In the genomic region with DNA sequence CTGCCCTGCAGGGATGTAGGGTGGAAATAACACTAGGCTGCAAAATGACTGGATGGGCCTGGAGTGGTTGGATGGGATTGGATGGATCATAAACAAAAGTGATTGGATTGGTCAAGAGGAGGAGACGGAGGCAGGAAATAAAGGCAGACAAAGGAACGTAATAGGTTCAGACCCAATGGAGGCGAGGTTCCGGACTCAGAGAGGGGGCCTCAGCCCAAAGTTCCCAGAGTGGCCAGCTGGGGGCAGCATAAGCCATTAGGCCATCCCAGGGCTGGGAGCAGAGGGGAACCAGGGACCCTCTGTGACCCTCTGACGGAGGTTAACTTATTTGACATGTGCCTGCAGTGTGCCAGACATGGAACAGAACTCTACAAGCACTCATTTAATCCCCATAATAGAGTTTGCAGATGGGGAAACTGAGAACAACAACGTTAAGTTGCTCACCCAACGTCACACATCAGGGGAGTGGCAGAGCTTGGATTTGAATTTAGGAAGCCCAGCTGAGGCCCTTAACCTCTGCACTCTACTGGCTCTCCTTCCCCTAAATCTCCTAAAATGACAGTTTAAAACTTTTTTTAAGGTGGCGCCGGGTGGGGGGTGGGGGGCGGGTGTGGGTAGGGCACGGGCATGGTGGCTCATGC, we compare ENCODE assay signal across 8 cellular contexts. TPM values are rescaled to one million over a fixed set of nuclear protein-coding genes. Genes with fewer than 3 reads are reported as not detected.
DNase-seq lines count a peak whose midpoint lies in the region; ATAC-seq, FAIRE-seq and TF ChIP-seq lines count a peak whose summit lies in the region.

No MANE protein-coding gene starts in this region.

- TF ChIP-seq POLR2A in GM12892 (IDR thresholded peaks at IDR 0.05; ENCODE audit: low read depth, low read length): no peak
- no peak for TF ChIP-seq POLR2A in lower leg skin (IDR thresholded peaks at IDR 0.05)

- peak; percentile 77 for FAIRE-seq in GM12892 (lab: Jason Lieb, UNC)

- H3K4me1 ChIP-seq in heart right ventricle: peaks cover 0 to 3% (median 0%) of the 10 kb centered on the region in 9 donors

- no peaks in the 10 kb centered on the region for H3K36me3 ChIP-seq in heart right ventricle

- intact Hi-C loops in heart right ventricle (cut with DNase I) (loop anchor here in 9 of 10 donors (1.0 to 10.0 kb wide), 5 partner anchors 62 to 151 kb away; a partner anchor contains a TSS), lower leg skin (cut with DNase I; ENCODE audit: low total_unique reads) (loop anchor here (10.0 kb wide), 1 partner anchor 151 kb away; a partner anchor contains a TSS)

- DNase-seq in GM12892 (ENCODE audit: insufficient read length) (no peak), SK-N-DZ (ENCODE audit: low spot score) (peak; percentile 52), heart right ventricle (peak in 1 of 2 donors; percentile 55), SIG-M5 treated with dmso at 0.1 percent for 504 hours (lab: John Stamatoyannopoulos, UW; ENCODE audit: unreplicated experiment) (no peak), lower leg skin (ENCODE audit: low spot score in 2 of 2) (no peak)
- DNase-seq in activated naive CD4-positive, alpha-beta T cell treated with anti-CD3 and anti-CD28 coated beads, Interleukin-2, amount 50 U/mL, for 16 hours: peak; percentile 77
- peak; percentile 40 to 70 for DNase-seq in stimulated activated CD4-positive, alpha-beta T cell treated with anti-CD3 and anti-CD28 coated beads, Interleukin-12 subunit alpha, Interleukin-12 subunit beta, amount 100 ng/mL, for 24 hours (ENCODE audit: low read depth in 2 of 2)

- WGBS in heart right ventricle, 2 donors: 41 to 47% methylated on average over 11 of the region's 11 CpGs
- WGBS in lower leg skin, 2 donors: 39 to 56% methylated on average over 11 of the region's 11 CpGs

- H3K27me3 ChIP-seq in heart right ventricle: peaks cover 0 to 39% (median 25%) of the 10 kb centered on the region in 7 donors

- TF ChIP-seq CTCF in heart right ventricle (IDR thresholded peaks at IDR 0.05) (peak; percentile 61 to 95 (median 80)), lower leg skin (IDR thresholded peaks at IDR 0.05) (no peak)

- no peak overlapping the region for H3K27ac ChIP-seq in heart right ventricle

- no peaks in the 10 kb centered on the region for H3K9me3 ChIP-seq in heart right ventricle

- H3K4me3 ChIP-seq in heart right ventricle (no peak overlapping the region), lower leg skin (ENCODE audit: low read depth, poor library complexity, severe bottlenecking) (no peak overlapping the region)

- peak; percentile 58 to 85 (median 74) for ATAC-seq in heart right ventricle
- no peak for ATAC-seq in HG02840 (IDR thresholded peaks at IDR 0.05; ENCODE audit: low FRiP score, unreplicated experiment)

RNA-seq across cellular contexts. Expression of a gene that starts 15.3 kb away (rescaled TPM):
- polyA plus RNA-seq in GM12892 (2012; ENCODE audit: missing spikeins): 16.0 TPM
- polyA plus RNA-seq in SK-N-DZ (2014; cell fraction: cytosol; rRNA removed): 9.4 and 23.3 TPM in 2 replicates
- polyA plus RNA-seq in SK-N-DZ (2014; cell fraction: nucleus; rRNA removed): 5.7 and 20.2 TPM in 2 replicates
- total RNA-seq in heart right ventricle (10 to 100 TPM; 20.7 to 48.7 (median 27.1) TPM), lower leg skin (10 to 100 TPM; 10.8 to 32.7 (median 24.5) TPM)
- polyA plus RNA-seq in heart right ventricle: 10 to 100 TPM; 20.4 to 25.7 TPM

RNA-seq across cellular contexts. Expression of a gene that starts 15.8 kb away (rescaled TPM):
- 0.68 TPM for polyA plus RNA-seq in GM12892 (2012; ENCODE audit: missing spikeins)
- polyA plus RNA-seq in SK-N-DZ (2014; cell fraction: cytosol; rRNA removed): 3.8 and 4.0 TPM in 2 replicates
- 11.3 and 12.9 TPM in 2 replicates for polyA plus RNA-seq in SK-N-DZ (2014; cell fraction: nucleus; rRNA removed)
- total RNA-seq in heart right ventricle: under 1 TPM in 8 of 10 donors, not detected in 2; 0.02 to 0.72 (median 0.06) TPM
- under 1 TPM; 0.03 to 0.44 TPM for polyA plus RNA-seq in heart right ventricle
- not detected for total RNA-seq in lower leg skin

RNA-seq across cellular contexts. Expression of a gene that starts 47.3 kb away (rescaled TPM):
- 19.9 TPM for polyA plus RNA-seq in GM12892 (2012; ENCODE audit: missing spikeins)
- polyA plus RNA-seq in SK-N-DZ (2014; cell fraction: cytosol; rRNA removed): 11.8 and 13.1 TPM in 2 replicates
- 15.7 and 16.8 TPM in 2 replicates for polyA plus RNA-seq in SK-N-DZ (2014; cell fraction: nucleus; rRNA removed)
- 1 to 10 TPM in 4 of 10 donors, under 1 TPM in 6; 0.21 to 2.6 (median 0.83) TPM for total RNA-seq in heart right ventricle
- polyA plus RNA-seq in heart right ventricle: under 1 TPM; 0.44 to 0.61 TPM
- 10 to 100 TPM; 38.7 to 78.4 (median 56.3) TPM for total RNA-seq in lower leg skin

Comparison
In these comparisons a context has a peak if more than half of its experiments do, and no peak if none do; other contexts are left out.
1. DNase-seq: peak in SK-N-DZ (single experiment), activated naive CD4-positive, alpha-beta T cell treated with anti-CD3 and anti-CD28 coated beads, Interleukin-2, amount 50 U/mL, for 16 hours (single experiment) and stimulated activated CD4-positive, alpha-beta T cell treated with anti-CD3 and anti-CD28 coated beads, Interleukin-12 subunit alpha, Interleukin-12 subunit beta, amount 100 ng/mL, for 24 hours (2 of 2); none in GM12892 (single experiment), SIG-M5 treated with dmso at 0.1 percent for 504 hours (single experiment) and lower leg skin (0 of 2).
2. CTCF ChIP-seq: peak in heart right ventricle (9 of 9); none in lower leg skin (0 of 3).
3. RNA of a gene that starts 47.3 kb away (total RNA-seq): 38.7 to 78.4 TPM in lower leg skin; 0.21 to 2.6 TPM in heart right ventricle; every median in the first group is over 10 times any median in the second.